1 cellular context compared by ENCODE assay signal in the genomic region with DNA sequence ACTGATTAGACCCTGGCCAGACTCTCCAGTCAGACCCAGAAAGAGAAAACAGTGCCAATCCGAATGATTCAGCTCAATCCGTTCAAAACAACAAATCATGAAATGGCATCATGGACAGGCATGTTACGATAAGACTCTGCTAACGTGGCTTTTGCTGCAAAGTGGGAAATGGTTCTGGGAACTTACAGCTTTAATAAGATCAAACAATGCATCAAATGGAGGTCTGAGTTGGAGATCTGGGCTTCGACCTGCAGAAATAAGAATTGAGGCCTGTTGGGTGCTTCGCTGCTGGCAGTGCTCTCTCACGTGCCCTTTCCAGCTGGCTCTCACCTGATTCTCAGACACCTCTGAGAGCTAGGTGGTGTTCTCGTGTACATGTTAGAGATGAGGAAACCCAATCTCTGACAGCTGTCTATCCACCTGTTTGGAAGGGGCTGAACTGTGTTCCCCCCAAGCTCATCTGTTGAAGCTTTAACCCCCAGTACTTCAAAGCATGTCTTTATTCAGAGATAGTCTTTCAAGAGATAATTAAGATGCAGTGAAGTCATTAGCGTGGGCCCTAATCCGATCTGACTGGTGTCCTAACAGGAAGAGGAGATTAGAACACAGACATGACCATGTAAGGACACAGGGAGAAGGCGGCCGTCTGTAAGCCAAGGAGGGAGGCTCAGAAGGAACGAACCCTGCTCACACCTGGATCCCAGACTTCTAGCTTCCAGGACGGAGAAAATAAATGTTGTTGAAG.
TF ChIP-seq lines count a peak whose summit lies in the region.

No MANE protein-coding gene starts in this region.

TF ChIP-seq in HepG2, 621 proteins besides CTCF, POLR2A, EP300 and RAD21:
- no peak for TF ChIP-seq MLLT10 (CRISPR knock-in tag; IDR thresholded peaks at IDR 0.05)
- TF ChIP-seq, protein P1, sequence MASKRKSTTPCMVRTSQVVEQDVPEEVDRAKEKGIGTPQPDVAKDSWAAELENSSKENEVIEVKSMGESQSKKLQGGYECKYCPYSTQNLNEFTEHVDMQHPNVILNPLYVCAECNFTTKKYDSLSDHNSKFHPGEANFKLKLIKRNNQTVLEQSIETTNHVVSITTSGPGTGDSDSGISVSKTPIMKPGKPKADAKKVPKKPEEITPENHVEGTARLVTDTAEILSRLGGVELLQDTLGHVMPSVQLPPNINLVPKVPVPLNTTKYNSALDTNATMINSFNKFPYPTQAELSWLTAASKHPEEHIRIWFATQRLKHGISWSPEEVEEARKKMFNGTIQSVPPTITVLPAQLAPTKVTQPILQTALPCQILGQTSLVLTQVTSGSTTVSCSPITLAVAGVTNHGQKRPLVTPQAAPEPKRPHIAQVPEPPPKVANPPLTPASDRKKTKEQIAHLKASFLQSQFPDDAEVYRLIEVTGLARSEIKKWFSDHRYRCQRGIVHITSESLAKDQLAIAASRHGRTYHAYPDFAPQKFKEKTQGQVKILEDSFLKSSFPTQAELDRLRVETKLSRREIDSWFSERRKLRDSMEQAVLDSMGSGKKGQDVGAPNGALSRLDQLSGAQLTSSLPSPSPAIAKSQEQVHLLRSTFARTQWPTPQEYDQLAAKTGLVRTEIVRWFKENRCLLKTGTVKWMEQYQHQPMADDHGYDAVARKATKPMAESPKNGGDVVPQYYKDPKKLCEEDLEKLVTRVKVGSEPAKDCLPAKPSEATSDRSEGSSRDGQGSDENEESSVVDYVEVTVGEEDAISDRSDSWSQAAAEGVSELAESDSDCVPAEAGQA (IDR thresholded peaks at IDR 0.05; ENCODE audit: low read depth): no peak
- TF ChIP-seq, protein P1 (CRISPR knock-in tag; IDR thresholded peaks at IDR 0.05; ENCODE audit: borderline replicate concordance): no peak
- TF ChIP-seq HCFC1 (IDR thresholded peaks at IDR 0.05; ENCODE audit: low read depth, low read length): no peak
- no peak for TF ChIP-seq ZBTB8A (CRISPR knock-in tag; IDR thresholded peaks at IDR 0.05; ENCODE audit: borderline replicate concordance, low read depth)
- TF ChIP-seq SALL2 (CRISPR knock-in tag; IDR thresholded peaks at IDR 0.05): no peak
- TF ChIP-seq ZNF552 (CRISPR knock-in tag; IDR thresholded peaks at IDR 0.05; ENCODE audit: borderline replicate concordance): no peak
- TF ChIP-seq ZNF124 (CRISPR knock-in tag; IDR thresholded peaks at IDR 0.05): no peak
- no peak for TF ChIP-seq FLYWCH1 (CRISPR knock-in tag; IDR thresholded peaks at IDR 0.05)
- no peak for TF ChIP-seq ZFP62 (CRISPR knock-in tag; IDR thresholded peaks at IDR 0.05)
- TF ChIP-seq HDAC2 (CRISPR knock-in tag; IDR thresholded peaks at IDR 0.05): no peak
- TF ChIP-seq KLF6 (CRISPR knock-in tag; IDR thresholded peaks at IDR 0.05): no peak
- TF ChIP-seq, protein P2, sequence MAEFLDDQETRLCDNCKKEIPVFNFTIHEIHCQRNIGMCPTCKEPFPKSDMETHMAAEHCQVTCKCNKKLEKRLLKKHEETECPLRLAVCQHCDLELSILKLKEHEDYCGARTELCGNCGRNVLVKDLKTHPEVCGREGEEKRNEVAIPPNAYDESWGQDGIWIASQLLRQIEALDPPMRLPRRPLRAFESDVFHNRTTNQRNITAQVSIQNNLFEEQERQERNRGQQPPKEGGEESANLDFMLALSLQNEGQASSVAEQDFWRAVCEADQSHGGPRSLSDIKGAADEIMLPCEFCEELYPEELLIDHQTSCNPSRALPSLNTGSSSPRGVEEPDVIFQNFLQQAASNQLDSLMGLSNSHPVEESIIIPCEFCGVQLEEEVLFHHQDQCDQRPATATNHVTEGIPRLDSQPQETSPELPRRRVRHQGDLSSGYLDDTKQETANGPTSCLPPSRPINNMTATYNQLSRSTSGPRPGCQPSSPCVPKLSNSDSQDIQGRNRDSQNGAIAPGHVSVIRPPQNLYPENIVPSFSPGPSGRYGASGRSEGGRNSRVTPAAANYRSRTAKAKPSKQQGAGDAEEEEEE (CRISPR knock-in tag; IDR thresholded peaks at IDR 0.05; ENCODE audit: borderline replicate concordance): no peak
